ENCODE assay signal across 11 cellular contexts in the genomic region with DNA sequence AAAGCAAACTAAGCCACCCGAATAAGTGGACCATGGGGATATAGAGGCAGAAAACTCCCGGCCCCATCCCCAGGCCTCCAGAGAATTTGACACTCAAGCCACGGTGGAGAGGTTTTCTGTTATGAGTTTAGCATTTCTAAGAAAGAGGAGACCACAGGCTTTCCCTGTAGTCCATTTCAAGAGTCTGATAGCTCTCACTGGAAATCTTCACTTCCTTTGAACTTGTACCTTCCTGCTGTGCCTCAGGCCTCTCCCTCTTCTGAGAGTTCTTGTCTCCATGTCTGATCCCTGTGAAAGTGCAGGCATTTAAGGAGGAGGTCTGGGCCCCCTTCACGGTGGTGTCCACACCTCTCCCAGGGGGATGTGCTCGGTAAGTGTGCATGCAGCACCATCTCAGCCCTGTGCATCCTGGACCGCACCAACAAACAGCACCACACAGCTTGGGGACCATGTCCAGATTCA.
DNase-seq lines count a peak whose midpoint lies in the region; ATAC-seq, FAIRE-seq and TF ChIP-seq lines count a peak whose summit lies in the region.
"Had no signal": no experiment of that assay in that cellular context is flagged by ENCODE, and none has a peak within 500 bp of the region (broad histone marks: within the 10 kb centered on the region; RNA-seq: fewer than 3 reads in every experiment).

No MANE protein-coding gene starts in this region.

- H3K9ac ChIP-seq in Karpas-422 (ENCODE audit: low read length): no peak overlapping the region
- no peak overlapping the region for H3K9ac ChIP-seq in HepG2 (ENCODE audit: insufficient read depth, low read depth, low read length)

- H3K4me2 ChIP-seq in Karpas-422 (ENCODE audit: low read depth, low read length, poor library complexity, severe bottlenecking) (peak overlapping the region; percentile 52), HepG2 (ENCODE audit: low read depth, low read length) (no peak overlapping the region)

- peaks cover 88% of the 10 kb centered on the region for H3K4me1 Mint-ChIP-seq in activated naive CD4-positive, alpha-beta T cell treated with anti-CD3 and anti-CD28 coated beads, Interleukin-2, amount 50 U/mL, for 24 hours
- peaks cover 74% of the 10 kb centered on the region for H3K4me1 Mint-ChIP-seq in activated T-helper 2 cell treated with anti-CD3 and anti-CD28 coated beads, Interferon-gamma antibody, Interleukin-2, Interleukin-4, amounts not matched to agents 10 μg/mL and 5 μg/mL and 100 μg/mL, durations not matched to agents 14 hours and 24 hours and 36 hours (ENCODE audit: low read depth)

- BruUV-seq in HepG2 (replicated peaks; lab: Mats Ljungman, UMichigan): no TSS peak

- no peak for ATAC-seq in HepG2

- no peak for FAIRE-seq in HepG2 (lab: Jason Lieb, UNC)

- H2AFZ ChIP-seq in Karpas-422 (ENCODE audit: low read length) (no peak overlapping the region), HepG2 (ENCODE audit: low read length) (no peak overlapping the region)

- peaks cover 66% of the 10 kb centered on the region for H3K4me1 ChIP-seq in Karpas-422 (ENCODE audit: low read length)
- no peaks in the 10 kb centered on the region for H3K4me1 ChIP-seq in HepG2 (ENCODE audit: insufficient read depth, low read length)

- H3K9me3 Mint-ChIP-seq in activated naive CD4-positive, alpha-beta T cell treated with anti-CD3 and anti-CD28 coated beads, Interleukin-2, amount 50 U/mL, for 24 hours: no peaks in the 10 kb centered on the region
- no peaks in the 10 kb centered on the region for H3K9me3 Mint-ChIP-seq in activated T-helper 2 cell treated with anti-CD3 and anti-CD28 coated beads, Interferon-gamma antibody, Interleukin-2, Interleukin-4, amounts not matched to agents 10 μg/mL and 5 μg/mL and 100 μg/mL, durations not matched to agents 14 hours and 24 hours and 36 hours

- DNase-seq in activated naive CD4-positive, alpha-beta T cell treated with Interleukin-2 at 50 U/mL for 16 hours: no peak
- DNase-seq in Karpas-422: no peak
- DNase-seq in activated T-helper 2 cell treated with anti-CD3 and anti-CD28 coated beads, Interferon-gamma antibody, Interleukin-2, Interleukin-4, amounts not matched to agents 10 μg/mL and 5 μg/mL and 100 μg/mL, durations not matched to agents 14 hours and 24 hours and 36 hours (ENCODE audit: low spot score): no peak
- DNase-seq in activated effector memory CD4-positive, alpha-beta T cell treated with Interleukin-2 at 50 U/mL for 16 hours: no peak
- no peak for DNase-seq in NCI-H524 (lab: John Stamatoyannopoulos, UW)
- DNase-seq in HepG2 (ENCODE audit: low spot score): no peak
- DNase-seq in EL: no peak
- DNase-seq: GDM1, SIG-M5 had no signal

- 7% methylated on average over 6 of the region's 6 CpGs for WGBS in HepG2 (ENCODE audit: low lambda C conversion rate)

- H3K36me3 ChIP-seq in Karpas-422 (ENCODE audit: insufficient read depth, low read length): no peaks in the 10 kb centered on the region; the same call in 1 of the 2 replicates
- H3K36me3 ChIP-seq in HepG2 (replicated peaks in 1 of 2; ENCODE audit: control insufficient read depth in 1 of 2, insufficient read depth in 2 of 2, low read length in 2 of 2): no peaks in the 10 kb centered on the region

- H4K20me1 ChIP-seq in Karpas-422 (ENCODE audit: insufficient read depth, low read depth, low read length): no peaks in the 10 kb centered on the region
- H4K20me1 ChIP-seq in HepG2 (ENCODE audit: insufficient read depth, low read length): no peaks in the 10 kb centered on the region

- H3K79me2 ChIP-seq in Karpas-422 (ENCODE audit: low read length) (peaks cover 95% of the 10 kb centered on the region), HepG2 (ENCODE audit: insufficient read depth, low read length) (no peaks in the 10 kb centered on the region)

- H3K27ac ChIP-seq in Karpas-422 (ENCODE audit: low read length): peak overlapping the region; percentile 76
- H3K27ac ChIP-seq in HepG2 (ENCODE audit: extremely low read length, insufficient read depth, low read length): no peak overlapping the region
- H3K27ac ChIP-seq: coronary artery had no signal

- intact Hi-C loops in activated T-helper 2 cell treated with anti-CD3 and anti-CD28 coated beads, Interferon-gamma antibody, Interleukin-2, Interleukin-4, amounts not matched to agents 10 μg/mL and 5 μg/mL and 100 μg/mL, durations not matched to agents 14 hours and 24 hours and 36 hours (cut with micrococcal nuclease): loop anchor here (2.0 to 10.0 kb wide), 3 partner anchors 29 to 871 kb away; no protein-coding TSS in a partner anchor
- intact Hi-C loops in HepG2 (cut with micrococcal nuclease; ENCODE audit: unreplicated experiment): no loop called here

- H3K36me3 Mint-ChIP-seq in activated naive CD4-positive, alpha-beta T cell treated with anti-CD3 and anti-CD28 coated beads, Interleukin-2, amount 50 U/mL, for 24 hours: peaks cover 17% of the 10 kb centered on the region
- H3K36me3 Mint-ChIP-seq in activated T-helper 2 cell treated with anti-CD3 and anti-CD28 coated beads, Interferon-gamma antibody, Interleukin-2, Interleukin-4, amounts not matched to agents 10 μg/mL and 5 μg/mL and 100 μg/mL, durations not matched to agents 14 hours and 24 hours and 36 hours (ENCODE audit: low read depth): peaks cover 60% of the 10 kb centered on the region

- no peak for TF ChIP-seq POLR2A in HepG2 (IDR thresholded peaks at IDR 0.05; ENCODE audit: insufficient read depth in 1 of 2, low read depth in 2 of 2, low read length in 2 of 2)

- in situ Hi-C loops in HepG2 (cut with HindIII; ENCODE audit: extremely low pct_ligation_motif_present, low pct_unique_long_range_greater_than_20kb): no loop called here

- H3K9me2 ChIP-seq in Karpas-422 (replicated peaks; ENCODE audit: insufficient read depth, low read length): no peaks in the 10 kb centered on the region

- H3K27me3 Mint-ChIP-seq in activated naive CD4-positive, alpha-beta T cell treated with anti-CD3 and anti-CD28 coated beads, Interleukin-2, amount 50 U/mL, for 24 hours: no peaks in the 10 kb centered on the region
- no peaks in the 10 kb centered on the region for H3K27me3 Mint-ChIP-seq in activated T-helper 2 cell treated with anti-CD3 and anti-CD28 coated beads, Interferon-gamma antibody, Interleukin-2, Interleukin-4, amounts not matched to agents 10 μg/mL and 5 μg/mL and 100 μg/mL, durations not matched to agents 14 hours and 24 hours and 36 hours (ENCODE audit: low read depth)

- no peak for TF ChIP-seq RAD21 in HepG2 (CRISPR knock-in tag; IDR thresholded peaks at IDR 0.05)

- H3K4me3 Mint-ChIP-seq in activated naive CD4-positive, alpha-beta T cell treated with anti-CD3 and anti-CD28 coated beads, Interleukin-2, amount 50 U/mL, for 24 hours: peak overlapping the region; percentile 81
- H3K4me3 Mint-ChIP-seq in activated T-helper 2 cell treated with anti-CD3 and anti-CD28 coated beads, Interferon-gamma antibody, Interleukin-2, Interleukin-4, amounts not matched to agents 10 μg/mL and 5 μg/mL and 100 μg/mL, durations not matched to agents 14 hours and 24 hours and 36 hours (ENCODE audit: low read depth): peak overlapping the region; percentile 87

- POLR2A ChIA-PET in HepG2 (lab: Yijun Ruan, JAX): no interaction called here

- H3K27ac Mint-ChIP-seq in activated naive CD4-positive, alpha-beta T cell treated with anti-CD3 and anti-CD28 coated beads, Interleukin-2, amount 50 U/mL, for 24 hours: peak overlapping the region; percentile 98
- H3K27ac Mint-ChIP-seq in activated T-helper 2 cell treated with anti-CD3 and anti-CD28 coated beads, Interferon-gamma antibody, Interleukin-2, Interleukin-4, amounts not matched to agents 10 μg/mL and 5 μg/mL and 100 μg/mL, durations not matched to agents 14 hours and 24 hours and 36 hours: peak overlapping the region; percentile 87

- H3K4me3 ChIP-seq in Karpas-422 (ENCODE audit: low read length) (no peak overlapping the region), HepG2 (replicated peaks in 1 of 3; ENCODE audit: insufficient read depth in 1 of 3, low read depth in 2 of 3, low read length in 3 of 3) (no peak overlapping the region)
- H3K4me3 ChIP-seq: coronary artery had no signal

- TF ChIP-seq EP300 in HepG2 (IDR thresholded peaks at IDR 0.05; ENCODE audit: low read depth in 2 of 2, low read length in 2 of 2) (no peak), HepG2 (CRISPR knock-in tag; IDR thresholded peaks at IDR 0.05; ENCODE audit: borderline replicate concordance) (no peak)

- H3K9me3 ChIP-seq in Karpas-422 (ENCODE audit: low read length): no peaks in the 10 kb centered on the region
- H3K9me3 ChIP-seq in HepG2 (ENCODE audit: low read length): no peaks in the 10 kb centered on the region

- CTCF ChIA-PET in HepG2 (lab: Yijun Ruan, JAX; ENCODE audit: low intra/inter-chr PET ratio, low total read pairs): no interaction called here

- H3K27me3 ChIP-seq in Karpas-422 (ENCODE audit: low read length) (no peaks in the 10 kb centered on the region), HepG2 (ENCODE audit: control insufficient read depth in 1 of 2, insufficient read depth in 2 of 2, low read length in 2 of 2) (peaks cover 1 to 20% of the 10 kb centered on the region in 2 experiments; a peak in 3 of 5 replicates)

- TF ChIP-seq CTCF in HepG2 (CRISPR knock-in tag; IDR thresholded peaks at IDR 0.05): no peak

TF ChIP-seq in HepG2, 621 proteins besides CTCF, POLR2A, EP300 and RAD21 (continues in another document):
- TF ChIP-seq ZNF644 (CRISPR knock-in tag; IDR thresholded peaks at IDR 0.05; ENCODE audit: low read depth): no peak
- no peak for TF ChIP-seq ZNF263 (CRISPR knock-in tag; IDR thresholded peaks at IDR 0.05)
- TF ChIP-seq, protein P1, sequence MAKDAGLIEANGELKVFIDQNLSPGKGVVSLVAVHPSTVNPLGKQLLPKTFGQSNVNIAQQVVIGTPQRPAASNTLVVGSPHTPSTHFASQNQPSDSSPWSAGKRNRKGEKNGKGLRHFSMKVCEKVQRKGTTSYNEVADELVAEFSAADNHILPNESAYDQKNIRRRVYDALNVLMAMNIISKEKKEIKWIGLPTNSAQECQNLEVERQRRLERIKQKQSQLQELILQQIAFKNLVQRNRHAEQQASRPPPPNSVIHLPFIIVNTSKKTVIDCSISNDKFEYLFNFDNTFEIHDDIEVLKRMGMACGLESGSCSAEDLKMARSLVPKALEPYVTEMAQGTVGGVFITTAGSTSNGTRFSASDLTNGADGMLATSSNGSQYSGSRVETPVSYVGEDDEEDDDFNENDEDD (CRISPR knock-in tag; IDR thresholded peaks at IDR 0.05; ENCODE audit: borderline replicate concordance): no peak
- TF ChIP-seq ZNF264 (CRISPR knock-in tag; IDR thresholded peaks at IDR 0.05): no peak
- TF ChIP-seq RELA (CRISPR knock-in tag; IDR thresholded peaks at IDR 0.05): no peak
- no peak for TF ChIP-seq EEA1 (CRISPR knock-in tag; IDR thresholded peaks at IDR 0.05; ENCODE audit: borderline replicate concordance)
- TF ChIP-seq RCOR2 (CRISPR knock-in tag; IDR thresholded peaks at IDR 0.05): no peak
